ENCODE assay signal across 11 cellular contexts in the genomic region with DNA sequence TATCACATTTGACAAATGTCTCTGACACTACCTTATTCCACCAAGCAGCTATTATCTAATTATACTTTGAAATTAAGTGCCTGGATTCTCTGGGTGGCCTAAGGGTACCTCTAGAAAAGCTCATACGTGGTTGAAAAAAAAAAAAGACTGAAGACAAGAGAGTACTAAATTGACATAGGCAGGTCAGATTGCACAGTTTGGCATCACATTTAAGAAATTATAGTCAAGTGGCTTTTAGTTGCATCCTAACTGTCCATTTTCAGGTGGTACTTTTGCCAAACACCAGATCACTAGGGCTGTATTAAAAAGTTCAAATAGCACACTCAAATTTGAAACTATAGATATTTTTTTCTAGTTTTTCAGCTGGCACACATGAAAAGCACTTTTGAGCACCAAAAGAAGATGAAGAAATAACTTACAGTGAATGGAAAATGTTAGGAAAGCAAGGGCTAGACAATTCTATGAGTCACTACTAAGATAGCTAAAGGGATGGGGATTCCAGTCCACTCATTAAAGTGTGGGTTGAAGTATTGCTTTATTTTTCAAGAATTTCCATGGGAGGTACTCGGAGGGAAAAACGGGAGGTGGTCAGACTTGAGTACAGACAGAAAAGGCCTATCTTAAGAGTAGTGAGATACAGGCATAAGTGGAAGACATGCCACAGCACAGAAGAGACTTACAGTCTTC.
A peak's percentile ranks its signal among the peaks of the same experiment; 100 is the strongest.
DNase-seq lines count a peak whose midpoint lies in the region; ATAC-seq and TF ChIP-seq lines count a peak whose summit lies in the region.
"Had no signal": no experiment of that assay in that cellular context is flagged by ENCODE, and none has a peak within 500 bp of the region (broad histone marks: within the 10 kb centered on the region; RNA-seq: fewer than 3 reads in every experiment).

No MANE protein-coding gene starts in this region.

- peaks cover 9% of the 10 kb centered on the region for H3K79me2 ChIP-seq in smooth muscle cell (ENCODE audit: low read depth)

- H3K4me1 ChIP-seq in heart left ventricle (peaks cover 0 to 19% (median 0%) of the 10 kb centered on the region in 12 donors), smooth muscle cell (ENCODE audit: low read depth) (peaks cover 29% of the 10 kb centered on the region)

- POLR2A ChIA-PET in CD4-positive, alpha-beta T cell (lab: Charles Lee) = no interaction called here

- no peaks in the 10 kb centered on the region for H3K27me3 Mint-ChIP-seq in CD4-positive, alpha-beta T cell
- H3K27me3 Mint-ChIP-seq: activated B cell treated with CpG ODN at 0.5 μM for 24 hours had no signal

- no peak for TF ChIP-seq CTCF in heart left ventricle (IDR thresholded peaks at IDR 0.05)
- TF ChIP-seq CTCF in smooth muscle cell (IDR thresholded peaks at IDR 0.05; ENCODE audit: borderline replicate concordance, insufficient read depth, poor library complexity, severe bottlenecking) = no peak
- no peak for TF ChIP-seq CTCF in CD4-positive, alpha-beta T cell (IDR thresholded peaks at IDR 0.05)

- peaks cover 25% of the 10 kb centered on the region for H3F3A ChIP-seq in smooth muscle cell (ENCODE audit: low read depth)

- H3K27me3 ChIP-seq in heart left ventricle = no peaks in the 10 kb centered on the region
- no peaks in the 10 kb centered on the region for H3K27me3 ChIP-seq in smooth muscle cell (ENCODE audit: low read depth)
- H3K27me3 ChIP-seq in CD4-positive, alpha-beta T cell (ENCODE audit: control insufficient read depth, insufficient read depth, low read length) = no peaks in the 10 kb centered on the region

- peaks cover 15% of the 10 kb centered on the region for H3K4me1 Mint-ChIP-seq in CD4-positive, alpha-beta T cell (ENCODE audit: low read depth)
- H3K4me1 Mint-ChIP-seq: activated B cell treated with CpG ODN at 0.5 μM for 24 hours had no signal

- H3K4me3 Mint-ChIP-seq in CD4-positive, alpha-beta T cell = no peak overlapping the region
- H3K4me3 Mint-ChIP-seq: activated B cell treated with CpG ODN at 0.5 μM for 24 hours had no signal

- peak overlapping the region; percentile 35 for H2AFZ ChIP-seq in smooth muscle cell (ENCODE audit: low read depth)

- H4K20me1 ChIP-seq in smooth muscle cell (ENCODE audit: low read depth) = no peaks in the 10 kb centered on the region

- no peaks in the 10 kb centered on the region for H3K36me3 Mint-ChIP-seq in CD4-positive, alpha-beta T cell (ENCODE audit: low read depth)

- H3K27ac Mint-ChIP-seq in CD4-positive, alpha-beta T cell = no peak overlapping the region
- H3K27ac Mint-ChIP-seq: activated B cell treated with CpG ODN at 0.5 μM for 24 hours had no signal

- H3K9me3 ChIP-seq in heart left ventricle = peaks cover 0 to 10% (median 0%) of the 10 kb centered on the region in 12 donors
- H3K9me3 ChIP-seq in smooth muscle cell (replicated peaks; ENCODE audit: low read depth) = peaks cover 7% of the 10 kb centered on the region
- H3K9me3 ChIP-seq in CD4-positive, alpha-beta T cell (ENCODE audit: control insufficient read depth, low read length) = no peaks in the 10 kb centered on the region

- H3K9me3 Mint-ChIP-seq in CD4-positive, alpha-beta T cell = no peaks in the 10 kb centered on the region

- H3K9ac ChIP-seq in smooth muscle cell (ENCODE audit: low read depth) = peak overlapping the region; percentile 88

- intact Hi-C loops in heart left ventricle (cut with DNase I) = loop anchor here (2.0 to 10.0 kb wide), 9 partner anchors 111 to 761 kb away; a partner anchor contains a TSS
- intact Hi-C loops in CD4-positive, alpha-beta T cell (cut with DNase I, micrococcal nuclease) = loop anchor here in 1 of 2 experiments (5.0 to 10.0 kb wide), 2 partner anchors 141 to 194 kb away; no protein-coding TSS in a partner anchor

- CTCF ChIA-PET in CD4-positive, alpha-beta T cell (lab: Charles Lee) = no interaction called here

- no peak for TF ChIP-seq POLR2A in heart left ventricle (IDR thresholded peaks at IDR 0.05)

- H3K36me3 ChIP-seq in heart left ventricle (no peaks in the 10 kb centered on the region), smooth muscle cell (ENCODE audit: low read depth) (peaks cover 3% of the 10 kb centered on the region)

- peak overlapping the region in 5 of 12 donors; percentile 15 to 54 (median 42) for H3K27ac ChIP-seq in heart left ventricle
- peak overlapping the region; percentile 99 for H3K27ac ChIP-seq in smooth muscle cell (ENCODE audit: low read depth)
- H3K27ac ChIP-seq in CD4-positive, alpha-beta T cell (ENCODE audit: low read depth, low read length) = no peak overlapping the region
- H3K27ac ChIP-seq: 22Rv1 had no signal

- WGBS in heart left ventricle, 4 donors = 48 to 60% (median 56%) methylated on average over 3 of the region's 3 CpGs
- 3% methylated on average over 3 of the region's 3 CpGs for WGBS in smooth muscle cell (ENCODE audit: low lambda C conversion rate)

- H3K4me2 ChIP-seq in smooth muscle cell = peak overlapping the region; percentile 76

- ATAC-seq in SK-N-SH treated with all-trans-retinoic acid at 6 μM for 48 hours = peak; percentile 81
- peak; percentile 22 to 94 (median 78) for ATAC-seq in heart left ventricle
- ATAC-seq in CD4-positive, alpha-beta T cell (ENCODE audit: poor library complexity) = no peak
- ATAC-seq in HG03354 (IDR thresholded peaks at IDR 0.05; ENCODE audit: poor library complexity, severe bottlenecking, unreplicated experiment) = no peak

- DNase-seq in NCI-H1092 treated with DMSO at 0.1 percent for 48 hours (lab: John Stamatoyannopoulos, UW) = peak; percentile 53
- DNase-seq in NCI-H1092 (lab: John Stamatoyannopoulos, UW) = no peak
- no peak for DNase-seq in heart left ventricle
- no peak for DNase-seq in smooth muscle cell (lab: John Stamatoyannopoulos, UW; ENCODE audit: unreplicated experiment)
- DNase-seq in CD4-positive, alpha-beta T cell = no peak
- no peak for DNase-seq in occipital lobe (lab: John Stamatoyannopoulos, UW)
- DNase-seq: activated B cell treated with CpG ODN at 0.5 μM for 24 hours, NCI-H2081 treated with DMSO at 0.1 percent for 48 hours had no signal

- no peak overlapping the region for H3K4me3 ChIP-seq in heart left ventricle
- no peak overlapping the region for H3K4me3 ChIP-seq in smooth muscle cell

TF ChIP-seq in SK-N-SH treated with all-trans-retinoic acid at 6 μM for 48 hours, 23 proteins besides CTCF, POLR2A, EP300 and RAD21:
- TF ChIP-seq ESRRG (CRISPR knock-in tag; IDR thresholded peaks at IDR 0.05) (no peak), CSDC2 (CRISPR knock-in tag; IDR thresholded peaks at IDR 0.05) (0 out of 2 replicates have a peak, but pooled peaks have one; percentile 50), GLIS3 (CRISPR knock-in tag; IDR thresholded peaks at IDR 0.05) (no peak), ISL1 (CRISPR knock-in tag; IDR thresholded peaks at IDR 0.05) (peak; percentile 65), ZFP3 (CRISPR knock-in tag; IDR thresholded peaks at IDR 0.05) (peak; percentile 45; the same call in 1 of the 2 replicates)
- TF ChIP-seq, protein P1, sequence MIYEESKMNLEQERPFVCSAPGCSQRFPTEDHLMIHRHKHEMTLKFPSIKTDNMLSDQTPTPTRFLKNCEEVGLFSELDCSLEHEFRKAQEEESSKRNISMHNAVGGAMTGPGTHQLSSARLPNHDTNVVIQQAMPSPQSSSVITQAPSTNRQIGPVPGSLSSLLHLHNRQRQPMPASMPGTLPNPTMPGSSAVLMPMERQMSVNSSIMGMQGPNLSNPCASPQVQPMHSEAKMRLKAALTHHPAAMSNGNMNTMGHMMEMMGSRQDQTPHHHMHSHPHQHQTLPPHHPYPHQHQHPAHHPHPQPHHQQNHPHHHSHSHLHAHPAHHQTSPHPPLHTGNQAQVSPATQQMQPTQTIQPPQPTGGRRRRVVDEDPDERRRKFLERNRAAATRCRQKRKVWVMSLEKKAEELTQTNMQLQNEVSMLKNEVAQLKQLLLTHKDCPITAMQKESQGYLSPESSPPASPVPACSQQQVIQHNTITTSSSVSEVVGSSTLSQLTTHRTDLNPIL (CRISPR knock-in tag; IDR thresholded peaks at IDR 0.05; ENCODE audit: low read depth) = no peak

Comparison
In these comparisons a context has a peak if more than half of its experiments do, and no peak if none do; other contexts are left out.
1. ATAC-seq: peak in SK-N-SH treated with all-trans-retinoic acid at 6 μM for 48 hours (single experiment) and heart left ventricle (4 of 4); none in CD4-positive, alpha-beta T cell (single experiment) and HG03354 (single experiment).